Comparison of ENCODE assay signal across 14 cellular contexts in genomic region chr1:99759529-99760160, GRCh38.
"Had no signal": no experiment of that assay in that cellular context is flagged by ENCODE, and none has a peak within 500 bp of the region (broad histone marks: within the 10 kb centered on the region; RNA-seq: fewer than 3 reads in every experiment).

No MANE protein-coding gene starts in this region.

- H3K4me2 ChIP-seq: neural progenitor cell had no signal

- H3K27ac Mint-ChIP-seq: neural progenitor cell; T-helper 2 cell treated with Interferon-gamma antibody and Interleukin-4, amounts not matched to agents 5 μg/mL and 100 μg/mL, for 36 hours had no signal

- H2AFZ ChIP-seq: neural progenitor cell had no signal

- H3K36me3 Mint-ChIP-seq: brain had no signal

- DNase-seq: activated CD4-positive, alpha-beta T cell treated with anti-CD3 and anti-CD28 coated beads, Interleukin-2, amount 50 U/mL, for 4 hours; activated CD4-positive, CD25-positive, alpha-beta regulatory T cell treated with anti-CD3 and anti-CD28 coated beads, Interleukin-2, amount 50 U/mL, for 72 hours; activated T-cell treated with anti-CD3 and anti-CD28 coated beads, Interleukin-2, amount 50 U/mL, for 1 hour; amniotic stem cell; dorsolateral prefrontal cortex; ovary; stimulated activated CD4-positive, alpha-beta T cell treated with anti-CD3 and anti-CD28 coated beads, Interleukin-4, amount 100 ng/mL, for 4 hours; thyroid gland had no signal

- H3K36me3 ChIP-seq: neural progenitor cell, ovary, thyroid gland had no signal

- H3K9me3 Mint-ChIP-seq: activated naive CD4-positive, alpha-beta T cell treated with anti-CD3 and anti-CD28 coated beads, Interleukin-2, amount 50 U/mL, for 24 hours; T-helper 2 cell treated with Interferon-gamma antibody and Interleukin-4, amounts not matched to agents 5 μg/mL and 100 μg/mL, for 36 hours had no signal

- H3K27me3 ChIP-seq: dorsolateral prefrontal cortex, neural progenitor cell, ovary, thyroid gland had no signal

- H3K27ac ChIP-seq: neural progenitor cell, ovary, thyroid gland had no signal

- H3K4me3 ChIP-seq: dorsolateral prefrontal cortex, neural progenitor cell, ovary, thyroid gland had no signal

- H3K4me3 Mint-ChIP-seq: activated naive CD4-positive, alpha-beta T cell treated with anti-CD3 and anti-CD28 coated beads, Interleukin-2, amount 50 U/mL, for 24 hours; brain; neural progenitor cell; T-helper 2 cell treated with Interferon-gamma antibody and Interleukin-4, amounts not matched to agents 5 μg/mL and 100 μg/mL, for 36 hours had no signal

- H3K27me3 Mint-ChIP-seq: brain had no signal

- H3K9ac ChIP-seq: neural progenitor cell had no signal

- H3K9me3 ChIP-seq: ovary, thyroid gland had no signal

- FAIRE-seq: endometrium had no signal

- ATAC-seq: esophagus mucosa had no signal

- H3K4me1 ChIP-seq: neural progenitor cell had no signal
